Comparison of ENCODE assay signal across 11 cellular contexts in genomic region chr10:93468532-93469213, GRCh38. TPM values are rescaled to one million over a fixed set of nuclear protein-coding genes. Genes with fewer than 3 reads are reported as not detected.
DNase-seq lines count a peak whose midpoint lies in the region; ATAC-seq and TF ChIP-seq lines count a peak whose summit lies in the region.
"Had no signal": no experiment of that assay in that cellular context is flagged by ENCODE, and none has a peak within 500 bp of the region (broad histone marks: within the 10 kb centered on the region; RNA-seq: fewer than 3 reads in every experiment).

No MANE protein-coding gene starts in this region.

- H3K9me3 ChIP-seq in breast epithelium (no peaks in the 10 kb centered on the region), aorta (ENCODE audit: control insufficient read depth, low read length) (no peaks in the 10 kb centered on the region)

- peaks cover 1% of the 10 kb centered on the region for H3K36me3 Mint-ChIP-seq in activated CD4-positive, alpha-beta T cell treated with anti-CD3 and anti-CD28 coated beads, Interleukin-2, amount 10 ng/mL, durations not matched to agents 7 days and 5 days (ENCODE audit: low read depth)

- H3K4ac ChIP-seq in mesendoderm (ENCODE audit: low read depth, low read length) = no peak overlapping the region

- DNase-seq in stimulated activated CD4-positive, alpha-beta T cell treated with anti-CD3 and anti-CD28 coated beads, Interleukin-15, amount 100 ng/mL, for 24 hours = peak; percentile 34
- DNase-seq in stimulated activated CD4-positive, alpha-beta T cell treated with anti-CD3 and anti-CD28 coated beads, Interleukin-4, amount 100 ng/mL, for 1 hour = no peak
- no peak for DNase-seq in breast epithelium (ENCODE audit: low spot score in 2 of 2)
- DNase-seq in mesendoderm = peak; percentile 75
- DNase-seq in aorta = peak in 1 of 2 donors; percentile 60
- DNase-seq in RPMI8226 = no peak
- no peak for DNase-seq in activated CD4-positive, alpha-beta T cell treated with anti-CD3 and anti-CD28 coated beads, Interleukin-2, amount 10 ng/mL, durations not matched to agents 7 days and 5 days
- DNase-seq: activated CD4-positive, alpha-beta T cell treated with anti-CD3 and anti-CD28 coated beads, Interleukin-2, amount 50 U/mL, for 48 hours; COR-L47; NCI-H146 had no signal

- H3K18ac ChIP-seq in mesendoderm (ENCODE audit: low read length) = peak overlapping the region; percentile 81

- H3K27ac ChIP-seq in breast epithelium = peak overlapping the region; percentile 85 to 98
- H3K27ac ChIP-seq in mesendoderm (ENCODE audit: low read depth, low read length) = peak overlapping the region; percentile 52
- H3K27ac ChIP-seq in aorta (ENCODE audit: low read depth in 1 of 2, low read length in 2 of 2) = peak overlapping the region; percentile 44 to 95

- ATAC-seq in aorta (ENCODE audit: low FRiP score) (no peak), HG03457 (IDR thresholded peaks at IDR 0.05; ENCODE audit: unreplicated experiment) (no peak)

- no peak overlapping the region for H2BK15ac ChIP-seq in mesendoderm (replicated peaks; ENCODE audit: low read depth)

- H3K9ac ChIP-seq in mesendoderm (ENCODE audit: low read length) = no peak overlapping the region

- no peak overlapping the region for H3K23ac ChIP-seq in mesendoderm (ENCODE audit: low read length)

- H3K36me3 ChIP-seq in breast epithelium = no peaks in the 10 kb centered on the region
- no peaks in the 10 kb centered on the region for H3K36me3 ChIP-seq in mesendoderm (ENCODE audit: control insufficient read depth, insufficient read depth, low read length)
- no peaks in the 10 kb centered on the region for H3K36me3 ChIP-seq in aorta (ENCODE audit: control insufficient read depth in 1 of 2, insufficient read depth in 2 of 2, low read length in 1 of 2)

- no peak overlapping the region for H2BK5ac ChIP-seq in mesendoderm (ENCODE audit: low read length)

- H3K9me3 Mint-ChIP-seq in activated CD4-positive, alpha-beta T cell treated with anti-CD3 and anti-CD28 coated beads, Interleukin-2, amount 10 ng/mL, durations not matched to agents 7 days and 5 days = peaks cover 9% of the 10 kb centered on the region

- H4K5ac ChIP-seq in mesendoderm (ENCODE audit: low read length) = no peak overlapping the region

- intact Hi-C loops in breast epithelium (cut with DNase I; ENCODE audit: low total_unique reads) = no loop called here
- intact Hi-C loops in aorta (cut with DNase I) = no loop called here

- TF ChIP-seq CTCF in breast epithelium (IDR thresholded peaks at IDR 0.05) = no peak

- no peak overlapping the region for H3K4me3 Mint-ChIP-seq in activated CD4-positive, alpha-beta T cell treated with anti-CD3 and anti-CD28 coated beads, Interleukin-2, amount 10 ng/mL, durations not matched to agents 7 days and 5 days

- peaks cover 5% of the 10 kb centered on the region for H3K4me1 Mint-ChIP-seq in activated CD4-positive, alpha-beta T cell treated with anti-CD3 and anti-CD28 coated beads, Interleukin-2, amount 10 ng/mL, durations not matched to agents 7 days and 5 days

- H3K56ac ChIP-seq in mesendoderm (ENCODE audit: low read length) = no peak overlapping the region

- TF ChIP-seq POLR2A in breast epithelium (IDR thresholded peaks at IDR 0.05) = no peak

- no peaks in the 10 kb centered on the region for H3K27me3 Mint-ChIP-seq in activated CD4-positive, alpha-beta T cell treated with anti-CD3 and anti-CD28 coated beads, Interleukin-2, amount 10 ng/mL, durations not matched to agents 7 days and 5 days

- H3K4me3 ChIP-seq in breast epithelium (peak overlapping the region in 1 of 3 donors; percentile 16), mesendoderm (ENCODE audit: low read length) (no peak overlapping the region), aorta (ENCODE audit: low read length in 2 of 2) (no peak overlapping the region)

- H3K27me3 ChIP-seq in breast epithelium = no peaks in the 10 kb centered on the region
- no peaks in the 10 kb centered on the region for H3K27me3 ChIP-seq in mesendoderm (ENCODE audit: insufficient read depth, low read length, poor library complexity)
- no peaks in the 10 kb centered on the region for H3K27me3 ChIP-seq in aorta (ENCODE audit: control insufficient read depth in 1 of 2, insufficient read depth in 2 of 2, low read length in 1 of 2)

- POLR2A ChIA-PET in activated CD4-positive, alpha-beta T cell treated with anti-CD3 and anti-CD28 coated beads, Interleukin-2, amount 10 ng/mL, durations not matched to agents 7 days and 5 days (lab: Charles Lee) = no interaction called here

- H2BK120ac ChIP-seq in mesendoderm (ENCODE audit: low read depth, low read length) = no peak overlapping the region

- H4K8ac ChIP-seq in mesendoderm (ENCODE audit: low read depth, low read length) = no peak overlapping the region

- H3K79me1 ChIP-seq in mesendoderm (ENCODE audit: low read length) = no peaks in the 10 kb centered on the region

- no peak overlapping the region for H2AK5ac ChIP-seq in mesendoderm (ENCODE audit: low read length)

- CTCF ChIA-PET in activated CD4-positive, alpha-beta T cell treated with anti-CD3 and anti-CD28 coated beads, Interleukin-2, amount 10 ng/mL, durations not matched to agents 7 days and 5 days (lab: Charles Lee) = interaction anchor here (1.2 to 6.3 kb wide), 3 partner anchors 14 to 92 kb away, joined by 4 to 32 read pairs (median 16); partner anchors contain the start of gene MYOF

- H3K4me1 ChIP-seq in breast epithelium = peaks cover 7 to 62% of the 10 kb centered on the region in 2 donors
- H3K4me1 ChIP-seq in mesendoderm (ENCODE audit: control insufficient read depth, low read depth, low read length) = no peaks in the 10 kb centered on the region
- H3K4me1 ChIP-seq in aorta (ENCODE audit: control insufficient read depth in 1 of 2, insufficient read depth in 2 of 2, low read length in 2 of 2) = peaks cover 5 to 18% of the 10 kb centered on the region in 2 donors

- no peak overlapping the region for H3K4me2 ChIP-seq in mesendoderm (ENCODE audit: low read length)

- no CpG with 5 or more reads among the region's 9 CpGs for WGBS in mesendoderm (ENCODE audit: extremely low coverage, insufficient coverage, low lambda C conversion rate)
- 72 to 82% methylated on average over 9 of the region's 9 CpGs for WGBS in aorta, 2 donors

- no peaks in the 10 kb centered on the region for H3K79me2 ChIP-seq in mesendoderm (ENCODE audit: control insufficient read depth, insufficient read depth, low read length)

- no peak overlapping the region for H3K27ac Mint-ChIP-seq in activated CD4-positive, alpha-beta T cell treated with anti-CD3 and anti-CD28 coated beads, Interleukin-2, amount 10 ng/mL, durations not matched to agents 7 days and 5 days

RNA-seq across cellular contexts. Expression of gene MYOF, which starts 13.5 kb away (rescaled TPM):
- 100 to 1,000 TPM; 118 to 131 (median 130) TPM for total RNA-seq in breast epithelium
- polyA plus RNA-seq in mesendoderm (2013, experiment 1 of 2) = 2.4 TPM
- 2.5 TPM for polyA plus RNA-seq in mesendoderm (2013, experiment 2 of 2)
- 100 to 1,000 TPM; 226 to 242 TPM for total RNA-seq in aorta
- 10 to 100 TPM; 13.4 to 26.4 TPM for polyA plus RNA-seq in aorta
- total RNA-seq in activated CD4-positive, alpha-beta T cell treated with anti-CD3 and anti-CD28 coated beads, Interleukin-2, amount 10 ng/mL, durations not matched to agents 7 days and 5 days = 1 to 10 TPM; 1.4 to 2.7 TPM

RNA-seq across cellular contexts. Expression of gene CEP55, which starts 27.7 kb away (rescaled TPM):
- total RNA-seq in breast epithelium (1 to 10 TPM in 1 of 3 donors, under 1 TPM in 2; 0.33 to 2.1 (median 0.73) TPM), aorta (1 to 10 TPM in 1 of 2 donors, under 1 TPM in 1; 0.55 to 1.4 TPM)
- 26.7 TPM for polyA plus RNA-seq in mesendoderm (2013, experiment 1 of 2)
- 27.1 TPM for polyA plus RNA-seq in mesendoderm (2013, experiment 2 of 2)
- 1 to 10 TPM in 1 of 2 donors, under 1 TPM in 1; 0.43 to 2.8 TPM for polyA plus RNA-seq in aorta
- 10 to 100 TPM; 77.5 to 92.3 TPM for total RNA-seq in activated CD4-positive, alpha-beta T cell treated with anti-CD3 and anti-CD28 coated beads, Interleukin-2, amount 10 ng/mL, durations not matched to agents 7 days and 5 days

Comparison
In these comparisons a context has a peak if more than half of its experiments do, and no peak if none do; other contexts are left out.
1. DNase-seq: peak in stimulated activated CD4-positive, alpha-beta T cell treated with anti-CD3 and anti-CD28 coated beads, Interleukin-15, amount 100 ng/mL, for 24 hours (single experiment) and mesendoderm (single experiment); none in stimulated activated CD4-positive, alpha-beta T cell treated with anti-CD3 and anti-CD28 coated beads, Interleukin-4, amount 100 ng/mL, for 1 hour (single experiment), breast epithelium (0 of 2), RPMI8226 (single experiment) and activated CD4-positive, alpha-beta T cell treated with anti-CD3 and anti-CD28 coated beads, Interleukin-2, amount 10 ng/mL, durations not matched to agents 7 days and 5 days (single experiment).
2. RNA of gene MYOF, which starts 13.5 kb away (total RNA-seq): 226 to 242 TPM in aorta and 118 to 131 TPM in breast epithelium; 1.4 to 2.7 TPM in activated CD4-positive, alpha-beta T cell treated with anti-CD3 and anti-CD28 coated beads, Interleukin-2, amount 10 ng/mL, durations not matched to agents 7 days and 5 days; every median in the first group is over 10 times any median in the second.
3. RNA of gene CEP55, which starts 27.7 kb away (total RNA-seq): 77.5 to 92.3 TPM in activated CD4-positive, alpha-beta T cell treated with anti-CD3 and anti-CD28 coated beads, Interleukin-2, amount 10 ng/mL, durations not matched to agents 7 days and 5 days; 0.55 to 1.4 TPM in aorta and 0.33 to 2.1 TPM in breast epithelium; every median in the first group is over 10 times any median in the second.
4. Peak in every context shown above with its lines, with median percentiles within 50 percentile points of each other: H3K27ac ChIP-seq.